6 cellular contexts compared by ENCODE assay signal in genomic region chr13:55569082-55569481, GRCh38.
"Had no signal": no experiment of that assay in that cellular context is flagged by ENCODE, and none has a peak within 500 bp of the region (broad histone marks: within the 10 kb centered on the region; RNA-seq: fewer than 3 reads in every experiment).

No MANE protein-coding gene starts in this region.

- H3K4me1 Mint-ChIP-seq: IgD-negative memory B cell had no signal

- H3K36me3 Mint-ChIP-seq: IgD-negative memory B cell had no signal

- DNase-seq: IMR-90, KBM-7, KG1 had no signal

- H3K27ac Mint-ChIP-seq: IgD-negative memory B cell had no signal

- H3K4me3 Mint-ChIP-seq: IgD-negative memory B cell had no signal

- H3K27me3 Mint-ChIP-seq: IgD-negative memory B cell had no signal

- H3K9me3 Mint-ChIP-seq: IgD-negative memory B cell had no signal

- ATAC-seq: HepG2, K562 had no signal
